In genomic region chr11:85685131-85685819, GRCh38 we compare ENCODE assay signal across 6 cellular contexts. TPM values are rescaled to one million over a fixed set of nuclear protein-coding genes. Genes with fewer than 3 reads are reported as not detected.
A peak's percentile ranks its signal among the peaks of the same experiment; 100 is the strongest.
DNase-seq lines count a peak whose midpoint lies in the region; ATAC-seq and TF ChIP-seq lines count a peak whose summit lies in the region.

No MANE protein-coding gene starts in this region.

- H3K27me3 Mint-ChIP-seq in endodermal cell (ENCODE audit: insufficient read depth) = no peaks in the 10 kb centered on the region

- DNase-seq in HFF-Myc (ENCODE audit: extremely low read depth, low read depth) (no peak), endodermal cell (peak; percentile 49), retina (peak; percentile 78), foreskin melanocyte (no peak)

- peaks cover 13% of the 10 kb centered on the region for H3K4me1 Mint-ChIP-seq in endodermal cell

- H3K27ac ChIP-seq in endodermal cell (ENCODE audit: low read depth, low read length) = no peak overlapping the region

- TF ChIP-seq CTCF in HFF-Myc (IDR thresholded peaks at IDR 0.05; ENCODE audit: low read depth, low read length, missing control alignments) (no peak), endodermal cell (conservative IDR thresholded peaks at IDR 0.05) (no peak)

- H3K36me3 ChIP-seq in endodermal cell (ENCODE audit: control insufficient read depth, insufficient read depth, low read length) = no peaks in the 10 kb centered on the region

- H3K27me3 ChIP-seq in endodermal cell (ENCODE audit: control insufficient read depth, insufficient read depth, low read length, poor library complexity, severe bottlenecking) = no peaks in the 10 kb centered on the region

- 92 to 93% methylated on average over 15 of the region's 15 CpGs for WGBS in endodermal cell (ENCODE audit: insufficient coverage in 1 of 2, insufficient read length in 1 of 2), 2 experiments

- no peaks in the 10 kb centered on the region for H3K36me3 Mint-ChIP-seq in endodermal cell (ENCODE audit: low read depth)

- peak overlapping the region; percentile 27 for H3K4me3 ChIP-seq in HFF-Myc (replicated peaks; ENCODE audit: low read depth, low read length)
- no peak overlapping the region for H3K4me3 ChIP-seq in endodermal cell (ENCODE audit: low read length)

- no peak for ATAC-seq in activated CD4-positive, CD25-positive, alpha-beta regulatory T cell treated with anti-CD3 and anti-CD28 coated beads, Interleukin-2, amount 50 U/mL, for 24 hours
- ATAC-seq in HG02763 (IDR thresholded peaks at IDR 0.05; ENCODE audit: unreplicated experiment) = no peak

- no peak overlapping the region for H3K4me3 Mint-ChIP-seq in endodermal cell

- no peaks in the 10 kb centered on the region for H3K9me3 ChIP-seq in endodermal cell (ENCODE audit: control insufficient read depth, low read length)

- no peak overlapping the region for H3K9ac ChIP-seq in endodermal cell (ENCODE audit: extremely low read depth, low read length, poor library complexity, severe bottlenecking)

- no peak overlapping the region for H3K27ac Mint-ChIP-seq in endodermal cell

- H3K4me1 ChIP-seq in endodermal cell (ENCODE audit: control insufficient read depth, insufficient read depth, low read length) = peaks cover 4% of the 10 kb centered on the region

- no peaks in the 10 kb centered on the region for H3K9me3 Mint-ChIP-seq in endodermal cell

RNA-seq across cellular contexts. Expression of gene CCDC89, which starts 0.7 kb away (rescaled TPM):
- total RNA-seq in endodermal cell = not detected
- polyA plus RNA-seq in endodermal cell (2013, experiment 1 of 2) = not detected
- polyA plus RNA-seq in endodermal cell (2013, experiment 2 of 2) = 0.21 TPM

RNA-seq across cellular contexts. Expression of gene CREBZF, which starts 20.3 kb away (rescaled TPM):
- total RNA-seq in endodermal cell = 10 to 100 TPM; 39.3 to 47.5 TPM
- 52.6 TPM for polyA plus RNA-seq in endodermal cell (2013, experiment 1 of 2)
- 45.1 TPM for polyA plus RNA-seq in endodermal cell (2013, experiment 2 of 2)

RNA-seq across cellular contexts. Expression of gene TMEM126A, which starts 37.5 kb away (rescaled TPM):
- 10 to 100 TPM; 26.3 to 26.7 TPM for total RNA-seq in endodermal cell
- 35.4 TPM for polyA plus RNA-seq in endodermal cell (2013, experiment 1 of 2)
- 31.8 TPM for polyA plus RNA-seq in endodermal cell (2013, experiment 2 of 2)

RNA-seq across cellular contexts. Expression of gene TMEM126B, which starts 56.9 kb away (rescaled TPM):
- 10 to 100 TPM; 56.4 to 57.3 TPM for total RNA-seq in endodermal cell
- 63.5 TPM for polyA plus RNA-seq in endodermal cell (2013, experiment 1 of 2)
- polyA plus RNA-seq in endodermal cell (2013, experiment 2 of 2) = 61.2 TPM

RNA-seq across cellular contexts. Expression of gene DLG2, which starts 58.1 kb away (rescaled TPM):
- 10 to 100 TPM in 1 of 2 donors, 1 to 10 TPM in 1; 9.6 to 10.6 TPM for total RNA-seq in endodermal cell
- polyA plus RNA-seq in endodermal cell (2013, experiment 1 of 2) = 2.6 TPM
- polyA plus RNA-seq in endodermal cell (2013, experiment 2 of 2) = 2.7 TPM

Comparison
In these comparisons a context has a peak if more than half of its experiments do, and no peak if none do; other contexts are left out.
1. DNase-seq: peak in endodermal cell (single experiment) and retina (single experiment); none in HFF-Myc (single experiment) and foreskin melanocyte (single experiment).